ENCODE assay signal across 10 cellular contexts in the genomic region with DNA sequence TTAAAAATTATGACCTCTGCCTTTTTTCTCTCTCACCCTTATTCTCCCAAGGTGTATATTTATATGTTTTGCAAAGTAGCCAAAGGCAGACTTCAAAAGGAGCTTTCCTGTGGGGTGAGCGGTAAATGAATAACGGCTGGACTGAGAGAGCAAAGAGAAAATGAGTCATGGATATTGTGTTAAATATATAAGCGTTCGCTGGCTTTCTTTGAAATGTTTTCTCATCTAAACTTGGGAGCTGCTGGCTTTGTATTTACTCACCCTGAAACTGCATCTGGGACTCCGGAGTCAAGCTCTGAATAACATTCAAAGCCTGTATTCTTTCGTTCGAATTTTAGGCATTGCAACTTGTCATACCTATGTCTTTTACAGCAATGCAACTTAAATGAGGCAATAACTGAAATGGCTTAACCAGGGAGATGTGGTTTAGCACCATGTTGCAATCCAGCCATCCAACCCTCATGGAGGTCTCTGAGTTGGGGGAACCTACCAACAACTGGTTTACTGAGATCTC. TPM values are rescaled to one million over a fixed set of nuclear protein-coding genes. Genes with fewer than 3 reads are reported as not detected.
DNase-seq lines count a peak whose midpoint lies in the region; ATAC-seq and TF ChIP-seq lines count a peak whose summit lies in the region.
"Had no signal": no experiment of that assay in that cellular context is flagged by ENCODE, and none has a peak within 500 bp of the region (broad histone marks: within the 10 kb centered on the region; RNA-seq: fewer than 3 reads in every experiment).

No MANE protein-coding gene starts in this region.

- 13% methylated on average over 7 of the region's 7 CpGs for WGBS in SK-N-SH (ENCODE audit: low lambda C conversion rate)
- 18 to 35% (median 22%) methylated on average over 7 of the region's 7 CpGs for WGBS in stomach, 5 donors
- WGBS in thyroid gland, 2 donors = 86 to 88% methylated on average over 7 of the region's 7 CpGs

- H3K4me1 ChIP-seq in SK-N-SH (ENCODE audit: control insufficient read depth in 1 of 2, insufficient read depth in 2 of 2, low read depth in 1 of 2, low read length in 1 of 2) (peaks cover 2 to 57% of the 10 kb centered on the region in 2 experiments; a peak in 3 of 4 replicates), stomach (peaks cover 27 to 92% (median 64%) of the 10 kb centered on the region in 4 donors), thyroid gland (peaks cover 42 to 49% of the 10 kb centered on the region in 2 donors)

- H3K4me1 Mint-ChIP-seq in activated T-cell treated with anti-CD3 and anti-CD28 coated beads, Interleukin-2, amount 50 U/mL, for 4 hours (ENCODE audit: low read depth) = peaks cover 71% of the 10 kb centered on the region

- H3K4me3 ChIP-seq in SK-N-SH (ENCODE audit: low read depth in 2 of 2, low read length in 1 of 2) (no peak overlapping the region; a peak in 1 of 4 replicates), epithelial cell of esophagus (ENCODE audit: low read length) (no peak overlapping the region), stomach (no peak overlapping the region), WERI-Rb-1 (ENCODE audit: low read depth, low read length) (no peak overlapping the region), thyroid gland (replicated peaks in 1 of 3) (no peak overlapping the region)

- H3K27me3 Mint-ChIP-seq in activated T-cell treated with anti-CD3 and anti-CD28 coated beads, Interleukin-2, amount 50 U/mL, for 4 hours (ENCODE audit: low read depth) = no peaks in the 10 kb centered on the region
- H3K27me3 Mint-ChIP-seq: T-cell had no signal

- TF ChIP-seq EP300 in SK-N-SH (IDR thresholded peaks at IDR 0.05; ENCODE audit: borderline replicate concordance in 1 of 2, low read depth in 1 of 2, low read length in 1 of 2) = peak in 1 of 2 experiments; percentile 45; a peak in 1 of 4 replicates
- no peak for TF ChIP-seq EP300 in stomach (IDR thresholded peaks at IDR 0.05)

- no peaks in the 10 kb centered on the region for H3K27me3 ChIP-seq in SK-N-SH (ENCODE audit: insufficient read depth)
- H3K27me3 ChIP-seq in stomach = no peaks in the 10 kb centered on the region
- H3K27me3 ChIP-seq in WERI-Rb-1 (ENCODE audit: insufficient read depth, low read depth, severe bottlenecking) = no peaks in the 10 kb centered on the region
- H3K27me3 ChIP-seq in thyroid gland = no peaks in the 10 kb centered on the region

- H3K9me3 Mint-ChIP-seq in activated T-cell treated with anti-CD3 and anti-CD28 coated beads, Interleukin-2, amount 50 U/mL, for 4 hours = no peaks in the 10 kb centered on the region
- H3K9me3 Mint-ChIP-seq: T-cell had no signal

- intact Hi-C loops in stomach (cut with DNase I; ENCODE audit: low total_unique reads) = no loop called here
- intact Hi-C loops in thyroid gland (cut with DNase I) = no loop called here

- no peaks in the 10 kb centered on the region for H3K9me2 ChIP-seq in SK-N-SH

- no peak for DNase-seq in activated T-cell treated with anti-CD3 and anti-CD28 coated beads, Interleukin-2, amount 50 U/mL, for 4 hours
- DNase-seq in activated T-cell treated with anti-CD3 and anti-CD28 coated beads, Interleukin-2, amount 50 U/mL, for 48 hours = no peak
- DNase-seq in SK-N-SH (no peak), epithelial cell of esophagus (ENCODE audit: low read depth) (peak; percentile 68), stomach (no peak), WERI-Rb-1 (no peak), thyroid gland (no peak), RWPE1 (ENCODE audit: low spot score) (no peak)
- DNase-seq: NCI-H2029 treated with DMSO at 0.1 percent for 48 hours, T-cell had no signal

- H3K27ac ChIP-seq in SK-N-SH (ENCODE audit: low read depth in 2 of 2, low read length in 1 of 2) (peak overlapping the region; percentile 51 to 81; a peak in 3 of 4 replicates), stomach (peak overlapping the region in 3 of 5 donors; percentile 14 to 44 (median 30)), WERI-Rb-1 (no peak overlapping the region), thyroid gland (no peak overlapping the region), RWPE1 (no peak overlapping the region)

- H3K4me3 Mint-ChIP-seq in activated T-cell treated with anti-CD3 and anti-CD28 coated beads, Interleukin-2, amount 50 U/mL, for 4 hours = peak overlapping the region; percentile 8
- H3K4me3 Mint-ChIP-seq: T-cell had no signal

- peak; percentile 46 to 64 for ATAC-seq in activated T-cell treated with anti-CD3 and anti-CD28 coated beads, Interleukin-2, amount 50 U/mL, for 4 hours

- H3K79me2 ChIP-seq in SK-N-SH (ENCODE audit: insufficient read depth) = peaks cover 94% of the 10 kb centered on the region

- H2AFZ ChIP-seq in SK-N-SH (ENCODE audit: low read depth) = no peak overlapping the region

- CTCF ChIA-PET in SK-N-SH (lab: Yijun Ruan, JAX) = interaction anchor here (0.6 kb wide), 1 partner anchor 42 kb away, joined by 3 read pairs; no protein-coding TSS in a partner anchor
- CTCF ChIA-PET in RWPE1 (lab: Yijun Ruan, JAX) = interaction anchor here (0.7 kb wide), 1 partner anchor 897 kb away, joined by 3 read pairs; no protein-coding TSS in a partner anchor

- no peak for TF ChIP-seq RAD21 in SK-N-SH (IDR thresholded peaks at IDR 0.05; ENCODE audit: low read length)

- H3F3A ChIP-seq in SK-N-SH (replicated peaks; ENCODE audit: insufficient read depth) = peaks cover 34% of the 10 kb centered on the region

- H3K9me3 ChIP-seq in SK-N-SH (no peaks in the 10 kb centered on the region), stomach (no peaks in the 10 kb centered on the region), WERI-Rb-1 (ENCODE audit: severe bottlenecking) (no peaks in the 10 kb centered on the region), thyroid gland (no peaks in the 10 kb centered on the region)

- peak overlapping the region; percentile 47 for H3K4me2 ChIP-seq in SK-N-SH

- H3K36me3 ChIP-seq in SK-N-SH (replicated peaks in 1 of 2; ENCODE audit: control insufficient read depth in 1 of 2, insufficient read depth in 2 of 2, low read length in 1 of 2) = peaks cover 0 to 9% of the 10 kb centered on the region in 2 experiments
- no peaks in the 10 kb centered on the region for H3K36me3 ChIP-seq in stomach
- H3K36me3 ChIP-seq in WERI-Rb-1 = no peaks in the 10 kb centered on the region
- no peaks in the 10 kb centered on the region for H3K36me3 ChIP-seq in thyroid gland

- peaks cover 17% of the 10 kb centered on the region for H3K36me3 Mint-ChIP-seq in activated T-cell treated with anti-CD3 and anti-CD28 coated beads, Interleukin-2, amount 50 U/mL, for 4 hours (ENCODE audit: insufficient read depth)

- POLR2A ChIA-PET in SK-N-SH (lab: Yijun Ruan, JAX) = no interaction called here
- POLR2A ChIA-PET in RWPE1 (lab: Yijun Ruan, JAX; ENCODE audit: low non-redundant PET) = no interaction called here

- H3K9ac ChIP-seq in SK-N-SH = peak overlapping the region; percentile 29; the same call in 1 of the 2 replicates

- TF ChIP-seq CTCF in SK-N-SH (IDR thresholded peaks at IDR 0.05) = no peak
- TF ChIP-seq CTCF in epithelial cell of esophagus (IDR thresholded peaks at IDR 0.05; ENCODE audit: insufficient read depth, low read depth, low read length, missing control alignments) = no peak
- TF ChIP-seq CTCF in stomach (IDR thresholded peaks at IDR 0.05) = no peak
- TF ChIP-seq CTCF in WERI-Rb-1 (IDR thresholded peaks at IDR 0.05; ENCODE audit: low read depth, low read length) = no peak
- no peak for TF ChIP-seq CTCF in thyroid gland (IDR thresholded peaks at IDR 0.05)
- no peak for TF ChIP-seq CTCF in RWPE1 (conservative IDR thresholded peaks at IDR 0.05; ENCODE audit: low read depth)

- H4K20me1 ChIP-seq in SK-N-SH (ENCODE audit: insufficient read depth) = no peaks in the 10 kb centered on the region; the same call in 1 of the 2 replicates

- TF ChIP-seq POLR2A in stomach (IDR thresholded peaks at IDR 0.05) (no peak), thyroid gland (IDR thresholded peaks at IDR 0.05) (no peak)

TF ChIP-seq in SK-N-SH, 30 proteins besides CTCF, POLR2A, EP300 and RAD21:
- 0 out of 2 replicates have a peak, but pooled peaks have one; percentile 18 for TF ChIP-seq YY1 (IDR thresholded peaks at IDR 0.05; ENCODE audit: low read depth)
- TF ChIP-seq FOSL2 (IDR thresholded peaks at IDR 0.05; ENCODE audit: borderline replicate concordance, low read depth) = peak; percentile 71
- TF ChIP-seq SMC3 (IDR thresholded peaks at IDR 0.05; ENCODE audit: low read depth, low read length) = no peak
- peak; percentile 46 for TF ChIP-seq JUND (IDR thresholded peaks at IDR 0.05)
- no peak for TF ChIP-seq FOXM1 (IDR thresholded peaks at IDR 0.05; ENCODE audit: low read depth)
- TF ChIP-seq NFIC (IDR thresholded peaks at IDR 0.05; ENCODE audit: borderline replicate concordance) = 0 out of 2 replicates have a peak, but pooled peaks have one; percentile 19
- TF ChIP-seq POLR2AphosphoS5 (IDR thresholded peaks at IDR 0.05; ENCODE audit: low read depth, low read length) = no peak
- TF ChIP-seq TCF12 (IDR thresholded peaks at IDR 0.05) = peak; percentile 76
- TF ChIP-seq, protein P1, sequence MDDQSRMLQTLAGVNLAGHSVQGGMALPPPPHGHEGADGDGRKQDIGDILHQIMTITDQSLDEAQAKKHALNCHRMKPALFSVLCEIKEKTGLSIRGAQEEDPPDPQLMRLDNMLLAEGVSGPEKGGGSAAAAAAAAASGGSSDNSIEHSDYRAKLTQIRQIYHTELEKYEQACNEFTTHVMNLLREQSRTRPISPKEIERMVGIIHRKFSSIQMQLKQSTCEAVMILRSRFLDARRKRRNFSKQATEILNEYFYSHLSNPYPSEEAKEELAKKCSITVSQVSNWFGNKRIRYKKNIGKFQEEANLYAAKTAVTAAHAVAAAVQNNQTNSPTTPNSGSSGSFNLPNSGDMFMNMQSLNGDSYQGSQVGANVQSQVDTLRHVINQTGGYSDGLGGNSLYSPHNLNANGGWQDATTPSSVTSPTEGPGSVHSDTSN (IDR thresholded peaks at IDR 0.05) = 0 out of 2 replicates have a peak, but pooled peaks have one; percentile 26
- no peak for TF ChIP-seq MEF2A (IDR thresholded peaks at IDR 0.05; ENCODE audit: borderline replicate concordance, low read depth)

RNA-seq across cellular contexts. Expression of gene ATXN1, which starts 32.0 kb away (rescaled TPM):
- total RNA-seq in activated T-cell treated with anti-CD3 and anti-CD28 coated beads, Interleukin-2, amount 50 U/mL, for 4 hours = 10 to 100 TPM; 39.5 to 63.8 (median 45.1) TPM
- polyA plus RNA-seq in SK-N-SH (2012; rRNA removed) (7.9 and 8.1 TPM in 2 replicates), stomach (1 to 10 TPM; 5.2 to 8.7 (median 7.6) TPM)
- polyA plus RNA-seq in SK-N-SH (2012; cell fraction: cytosol; rRNA removed) = 5.4 and 5.9 TPM in 2 replicates
- 15.5 and 24.6 TPM in 2 replicates for polyA plus RNA-seq in SK-N-SH (2012; cell fraction: nucleus; rRNA removed)
- total RNA-seq in stomach (100 to 1,000 TPM in 1 of 5 donors, 10 to 100 TPM in 4; 32.4 to 106 (median 64.6) TPM), thyroid gland (10 to 100 TPM; 62.1 to 88.1 (median 83.0) TPM)

Comparison
In these comparisons a context has a peak if more than half of its experiments do, and no peak if none do; other contexts are left out.
1. H3K27ac ChIP-seq: peak in SK-N-SH (2 of 2) and stomach (3 of 5); none in WERI-Rb-1 (single experiment), thyroid gland (0 of 3) and RWPE1 (single experiment).